ENCODE assay signal across 17 cellular contexts in the genomic region with DNA sequence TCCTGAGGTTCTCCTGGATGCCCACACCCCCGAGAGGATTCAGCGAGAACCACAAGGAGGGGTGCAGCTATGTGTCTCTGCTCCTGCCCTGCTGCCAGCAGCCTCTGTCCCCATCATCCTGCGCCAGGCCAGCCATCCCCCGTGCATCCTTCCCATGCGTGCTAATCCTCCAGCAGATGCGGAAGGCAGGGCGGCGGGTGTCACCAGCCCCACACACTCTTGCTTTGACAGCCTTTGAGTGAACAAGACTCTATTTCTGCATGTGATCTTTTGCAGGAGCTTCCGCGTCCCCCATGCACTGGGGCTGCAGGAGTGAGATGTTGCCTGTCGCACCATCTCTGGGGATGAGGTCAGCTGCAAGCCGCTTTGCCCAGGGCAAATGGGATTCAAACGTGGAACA. TPM values are rescaled to one million over a fixed set of nuclear protein-coding genes. Genes with fewer than 3 reads are reported as not detected.
DNase-seq lines count a peak whose midpoint lies in the region; ATAC-seq, FAIRE-seq and TF ChIP-seq lines count a peak whose summit lies in the region.
"Had no signal": no experiment of that assay in that cellular context is flagged by ENCODE, and none has a peak within 500 bp of the region (broad histone marks: within the 10 kb centered on the region; RNA-seq: fewer than 3 reads in every experiment).

No MANE protein-coding gene starts in this region.

- FAIRE-seq in kidney (lab: Jason Lieb, UNC): no peak
- FAIRE-seq: GM12878, GM18507, HepG2, HTR-8/SVneo had no signal

- H3K4me2 ChIP-seq in neuronal stem cell (ENCODE audit: insufficient read depth, low read length, poor library complexity, severe bottlenecking): no peak overlapping the region
- H3K4me2 ChIP-seq: GM23338 had no signal

- H3K14ac ChIP-seq in neuronal stem cell (ENCODE audit: low read length): no peak overlapping the region

- H3K27me3 ChIP-seq in right atrium auricular region (no peaks in the 10 kb centered on the region), neuronal stem cell (ENCODE audit: control insufficient read depth in 3 of 3, insufficient read depth in 3 of 3, low read depth in 1 of 3, low read length in 3 of 3) (peaks cover 0 to 14% (median 0%) of the 10 kb centered on the region in 3 experiments)

- H2BK5ac ChIP-seq in neuronal stem cell (ENCODE audit: low read length): no peak overlapping the region

- H2BK12ac ChIP-seq in neuronal stem cell (ENCODE audit: low read length): no peak overlapping the region

- H2BK15ac ChIP-seq in neuronal stem cell (ENCODE audit: low read length): no peak overlapping the region

- no peaks in the 10 kb centered on the region for H3K36me3 ChIP-seq in right atrium auricular region
- no peaks in the 10 kb centered on the region for H3K36me3 ChIP-seq in kidney (ENCODE audit: control insufficient read depth in 1 of 2, insufficient read depth in 2 of 2, low read length in 2 of 2)
- H3K36me3 ChIP-seq in neuronal stem cell (replicated peaks in 1 of 2; ENCODE audit: control insufficient read depth in 2 of 2, insufficient read depth in 2 of 2, low read length in 2 of 2): no peaks in the 10 kb centered on the region

- H3K9me3 ChIP-seq in right atrium auricular region (no peaks in the 10 kb centered on the region), kidney (ENCODE audit: control insufficient read depth in 1 of 2, low read length in 2 of 2) (no peaks in the 10 kb centered on the region), neuronal stem cell (replicated peaks in 1 of 2; ENCODE audit: control insufficient read depth in 2 of 2, insufficient read depth in 1 of 2, low read depth in 1 of 2, low read length in 2 of 2) (no peaks in the 10 kb centered on the region)

- H2AFZ ChIP-seq in neuronal stem cell (ENCODE audit: low read length): no peak overlapping the region
- H2AFZ ChIP-seq: GM23338 had no signal

- H4K8ac ChIP-seq in neuronal stem cell (ENCODE audit: low read depth, low read length): no peak overlapping the region

- ATAC-seq in left ventricle myocardium superior (no peak), HG03571 (IDR thresholded peaks at IDR 0.05; ENCODE audit: unreplicated experiment) (no peak)
- ATAC-seq: GM12878, HepG2 had no signal

- H3K27ac ChIP-seq in right atrium auricular region: no peak overlapping the region
- no peak overlapping the region for H3K27ac ChIP-seq in kidney (ENCODE audit: low read depth in 2 of 2, low read length in 2 of 2)
- no peak overlapping the region for H3K27ac ChIP-seq in neuronal stem cell (replicated peaks; ENCODE audit: low read length)
- H3K27ac ChIP-seq: C4-2B had no signal

- no peak overlapping the region for H2BK120ac ChIP-seq in neuronal stem cell (ENCODE audit: low read depth, low read length)

- peak overlapping the region; percentile 74 for H3K18ac ChIP-seq in neuronal stem cell (ENCODE audit: low read length)

- H3K4me1 ChIP-seq in right atrium auricular region (no peaks in the 10 kb centered on the region), kidney (ENCODE audit: control insufficient read depth in 1 of 2, insufficient read depth in 1 of 2, low read depth in 1 of 2, low read length in 2 of 2) (no peaks in the 10 kb centered on the region), neuronal stem cell (ENCODE audit: control insufficient read depth in 2 of 2, insufficient read depth in 1 of 2, low read depth in 1 of 2, low read length in 2 of 2) (peaks cover 0 to 4% of the 10 kb centered on the region in 2 donors)

- no peaks in the 10 kb centered on the region for H3K79me1 ChIP-seq in neuronal stem cell (ENCODE audit: low read depth, low read length)

- intact Hi-C loops in left ventricle myocardium superior (cut with micrococcal nuclease): no loop called here
- intact Hi-C loops in kidney (cut with DNase I): no loop called here

- H3K4me3 ChIP-seq in right atrium auricular region (no peak overlapping the region), kidney (ENCODE audit: low read length in 2 of 2) (no peak overlapping the region), neuronal stem cell (ENCODE audit: low read length in 2 of 2) (no peak overlapping the region)
- H3K4me3 ChIP-seq: GM12878, GM23338 had no signal

- no peak overlapping the region for H3K4ac ChIP-seq in neuronal stem cell (ENCODE audit: low read length)

- H4K91ac ChIP-seq in neuronal stem cell (ENCODE audit: low read depth, low read length, poor library complexity): no peak overlapping the region

- DNase-seq in left ventricle myocardium superior (peak; percentile 10), right atrium auricular region (ENCODE audit: low spot score) (no peak), kidney (peak; percentile 63), neuronal stem cell (ENCODE audit: low spot score) (no peak), OCI-M1 (lab: John Stamatoyannopoulos, UW) (no peak), mesenteric fat pad (ENCODE audit: low spot score) (no peak)
- DNase-seq: ACHN; CD4-positive, alpha-beta memory T cell; DMS79; H7 had no signal

- H3K9ac ChIP-seq in kidney (ENCODE audit: low read length in 2 of 2): no peak overlapping the region
- H3K9ac ChIP-seq in neuronal stem cell (ENCODE audit: low read depth, low read length, poor library complexity): no peak overlapping the region

- H3K23ac ChIP-seq in neuronal stem cell (ENCODE audit: low read depth, low read length, poor library complexity): peak overlapping the region; percentile 44

- TF ChIP-seq CTCF in right atrium auricular region (IDR thresholded peaks at IDR 0.05) (no peak), kidney (IDR thresholded peaks at IDR 0.05; ENCODE audit: borderline replicate concordance, extremely low read depth, insufficient read depth) (no peak)

- no CpG with 5 or more reads among the region's 13 CpGs for WGBS in neuronal stem cell (ENCODE audit: extremely low coverage in 2 of 2, insufficient read length in 2 of 2, insufficient replicate concordance in 1 of 2), 2 donors

- H2AK5ac ChIP-seq in neuronal stem cell (ENCODE audit: low read depth, low read length): peak overlapping the region; percentile 8

RNA-seq across cellular contexts. Expression of gene OLFM1, which starts 58.0 kb away (rescaled TPM):
- total RNA-seq in left ventricle myocardium superior (12.5 TPM), right atrium auricular region (1 to 10 TPM; 7.6 to 9.7 TPM), kidney (33.7 TPM), mesenteric fat pad (22.6 TPM)
- 2.9 TPM for polyA plus RNA-seq in kidney (ENCODE audit: insufficient read depth, low read depth, low replicate concordance)
- 5.8 TPM for polyA plus RNA-seq in neuronal stem cell (2013, experiment 1 of 2)
- 5.8 TPM for polyA plus RNA-seq in neuronal stem cell (2013, experiment 2 of 2)
- total RNA-seq: CD4-positive, alpha-beta memory T cell; GM12878; HepG2 had no signal
- polyA plus RNA-seq: CD4-positive, alpha-beta memory T cell; GM12878; HepG2 had no signal

Comparison
In these comparisons a context has a peak if more than half of its experiments do, and no peak if none do; other contexts are left out.
1. DNase-seq: peak in left ventricle myocardium superior (single experiment) and kidney (single experiment); none in right atrium auricular region (single experiment), neuronal stem cell (single experiment), OCI-M1 (single experiment) and mesenteric fat pad (single experiment).